22 cellular contexts compared by ENCODE assay signal in genomic region chr11:9784602-9785315, GRCh38.
DNase-seq lines count a peak whose midpoint lies in the region; ATAC-seq and TF ChIP-seq lines count a peak whose summit lies in the region.
"Had no signal": no experiment of that assay in that cellular context is flagged by ENCODE, and none has a peak within 500 bp of the region (broad histone marks: within the 10 kb centered on the region; RNA-seq: fewer than 3 reads in every experiment).

No MANE protein-coding gene starts in this region.

- no peak for TF ChIP-seq RAD21 in IMR-90 (IDR thresholded peaks at IDR 0.05; ENCODE audit: low read length)

- H3K18ac ChIP-seq in IMR-90 (ENCODE audit: low read depth, low read length) = peak overlapping the region; percentile 90

- DNase-seq in IMR-90 (no peak), adipocyte (ENCODE audit: low read depth) (peak; percentile 39), left cardiac atrium (no peak), sigmoid colon (no peak), NCI-H187 (lab: John Stamatoyannopoulos, UW) (no peak)
- DNase-seq: activated CD4-positive, alpha-beta T cell treated with anti-CD3 and anti-CD28 coated beads for 1 hour; activated CD8-positive, alpha-beta memory T cell treated with anti-CD3 and anti-CD28 coated beads for 24 hours; activated naive CD4-positive, alpha-beta T cell treated with anti-CD3 and anti-CD28 coated beads, Interleukin-2, amount 50 U/mL, for 16 hours; activated T-cell treated with anti-CD3 and anti-CD28 coated beads, Interleukin-2, amount 50 U/mL, for 4 hours; COR-L47; effector memory CD4-positive, alpha-beta T cell; GOT3; natural killer cell; NCI-H1930; ovary; stimulated activated naive CD4-positive, alpha-beta T cell; transverse colon had no signal

- H2AK5ac ChIP-seq in IMR-90 (ENCODE audit: low read depth, low read length) = peak overlapping the region; percentile 52

- TF ChIP-seq CTCF in IMR-90 (conservative IDR thresholded peaks at IDR 0.05; ENCODE audit: low read depth, low read length) (no peak), sigmoid colon (IDR thresholded peaks at IDR 0.05) (no peak)

- H2BK15ac ChIP-seq in IMR-90 (ENCODE audit: low read depth, low read length) = peak overlapping the region; percentile 79; the same call in 2 of the 3 replicates

- CTCF ChIA-PET in IMR-90 (lab: Yijun Ruan, JAX) = no interaction called here

- H3K4me3 ChIP-seq in IMR-90 (ENCODE audit: insufficient read depth, low read depth, low read length) (no peak overlapping the region), adipocyte (ENCODE audit: low read length) (no peak overlapping the region), sigmoid colon (no peak overlapping the region)
- H3K4me3 ChIP-seq: lung, ovary, transverse colon had no signal

- no peaks in the 10 kb centered on the region for H4K20me1 ChIP-seq in IMR-90 (ENCODE audit: insufficient read depth, low read length)

- H2BK5ac ChIP-seq in IMR-90 (ENCODE audit: low read depth, low read length, poor library complexity, severe bottlenecking) = peak overlapping the region; percentile 63

- H3K4me1 ChIP-seq in IMR-90 (ENCODE audit: control insufficient read depth, insufficient read depth, low read length) = peaks cover 19% of the 10 kb centered on the region
- peaks cover 39% of the 10 kb centered on the region for H3K4me1 ChIP-seq in adipocyte (ENCODE audit: control insufficient read depth, insufficient read depth, low read length)
- H3K4me1 ChIP-seq in sigmoid colon = peaks cover 0 to 17% (median 0%) of the 10 kb centered on the region in 4 donors

- TF ChIP-seq POLR2A in IMR-90 (IDR thresholded peaks at IDR 0.05; ENCODE audit: low read depth, low read length) (no peak), sigmoid colon (IDR thresholded peaks at IDR 0.05) (no peak)

- H2AFZ ChIP-seq in IMR-90 (replicated peaks; ENCODE audit: low read length, poor library complexity) = no peak overlapping the region

- H2BK20ac ChIP-seq in IMR-90 (ENCODE audit: low read depth, low read length) = peak overlapping the region; percentile 70

- H3K14ac ChIP-seq in IMR-90 (replicated peaks; ENCODE audit: low read depth, low read length) = peak overlapping the region; percentile 38

- no peak for TF ChIP-seq EP300 in sigmoid colon (IDR thresholded peaks at IDR 0.05)

- peak overlapping the region; percentile 75 for H3K4ac ChIP-seq in IMR-90 (ENCODE audit: low read depth, low read length)

- H3K79me1 ChIP-seq in IMR-90 (ENCODE audit: low read depth in 1 of 2, low read length in 2 of 2) = peaks cover 11 to 40% of the 10 kb centered on the region in 2 experiments

- no peak overlapping the region for H3K56ac ChIP-seq in IMR-90 (ENCODE audit: extremely low read depth, insufficient read depth, low read length)

- H3K27ac ChIP-seq in IMR-90 (ENCODE audit: insufficient read depth, low read length) = peak overlapping the region; percentile 79; the same call in 1 of the 2 replicates
- peak overlapping the region in 3 of 4 donors; percentile 11 to 30 (median 29) for H3K27ac ChIP-seq in sigmoid colon
- H3K27ac ChIP-seq: ovary, RWPE1, transverse colon had no signal

- no CpG with 5 or more reads among the region's 6 CpGs for WGBS in IMR-90 (ENCODE audit: extremely low coverage in 2 of 2, insufficient read length in 1 of 2), 2 experiments
- WGBS in sigmoid colon, 2 donors = 87 to 90% methylated on average over 6 of the region's 6 CpGs

- H2BK120ac ChIP-seq in IMR-90 (ENCODE audit: low read depth, low read length) = peak overlapping the region; percentile 82

- 0 out of 2 replicates have a peak overlapping the region, but pooled peaks have one; percentile 20 for H3K23ac ChIP-seq in IMR-90 (ENCODE audit: low read depth, low read length)

- H2AK9ac ChIP-seq in IMR-90 (replicated peaks; ENCODE audit: low read depth, low read length, poor library complexity) = peak overlapping the region; percentile 29

- ATAC-seq in IMR-90 (ENCODE audit: low read depth) (peak; percentile 33; the same call in 1 of the 2 replicates), left cardiac atrium (peak; percentile 75 to 90), HG03139 (IDR thresholded peaks at IDR 0.05; ENCODE audit: unreplicated experiment) (no peak), HG02938 (IDR thresholded peaks at IDR 0.05; ENCODE audit: unreplicated experiment) (no peak), HG02870 (IDR thresholded peaks at IDR 0.05; ENCODE audit: unreplicated experiment) (no peak)
- ATAC-seq: activated T-cell treated with anti-CD3 and anti-CD28 coated beads, Interleukin-2, amount 50 U/mL, for 4 hours; natural killer cell had no signal

- dilution Hi-C loops in IMR-90 (cut with HindIII; ENCODE audit: low sequenced_read_pairs, unreplicated experiment) = no loop called here

- no peak overlapping the region for H3K4me2 ChIP-seq in IMR-90 (ENCODE audit: low read depth, low read length)

- BruUV-seq in IMR-90 (replicated peaks; lab: Mats Ljungman, UMichigan) = no TSS peak

- peak overlapping the region; percentile 32 to 88; a peak in 3 of 4 replicates for H4K8ac ChIP-seq in IMR-90 (ENCODE audit: low read depth in 2 of 2, low read length in 2 of 2)

- peaks cover 45% of the 10 kb centered on the region for H3K36me3 ChIP-seq in IMR-90 (ENCODE audit: control insufficient read depth, insufficient read depth, low read length)
- peaks cover 82% of the 10 kb centered on the region for H3K36me3 ChIP-seq in adipocyte (ENCODE audit: control insufficient read depth, insufficient read depth, low read length, severe bottlenecking)
- peaks cover 0 to 63% (median 23%) of the 10 kb centered on the region in 4 donors for H3K36me3 ChIP-seq in sigmoid colon
- H3K36me3 ChIP-seq: ovary had no signal

- POLR2A ChIA-PET in IMR-90 (lab: Charles Lee; ENCODE audit: unreplicated experiment) = no interaction called here

- H3K9me3 ChIP-seq in IMR-90 (ENCODE audit: control insufficient read depth, insufficient read depth, low read length) = no peaks in the 10 kb centered on the region
- no peaks in the 10 kb centered on the region for H3K9me3 ChIP-seq in adipocyte (ENCODE audit: control insufficient read depth, low read length)
- H3K9me3 ChIP-seq in sigmoid colon = no peaks in the 10 kb centered on the region
- H3K9me3 ChIP-seq: ovary, transverse colon had no signal

- peak overlapping the region; percentile 39 for H3K9ac ChIP-seq in IMR-90 (ENCODE audit: low read depth, low read length)
- peak overlapping the region; percentile 65 for H3K9ac ChIP-seq in adipocyte (ENCODE audit: low read length)

- H4K5ac ChIP-seq in IMR-90 (ENCODE audit: low read depth, low read length) = peak overlapping the region; percentile 94

- H3K27me3 ChIP-seq in IMR-90 (ENCODE audit: control insufficient read depth, insufficient read depth, low read length) (no peaks in the 10 kb centered on the region), adipocyte (replicated peaks; ENCODE audit: control insufficient read depth, insufficient read depth, low read length) (no peaks in the 10 kb centered on the region), sigmoid colon (no peaks in the 10 kb centered on the region)
- H3K27me3 ChIP-seq: ovary, transverse colon had no signal

- H3K9me1 ChIP-seq in IMR-90 (ENCODE audit: insufficient read depth, low read length) = peaks cover 24% of the 10 kb centered on the region

- in situ Hi-C loops in IMR-90 (cut with MboI; ENCODE audit: low sequenced_read_pairs) = no loop called here

- peak overlapping the region; percentile 87 for H4K91ac ChIP-seq in IMR-90 (ENCODE audit: insufficient read depth, low read depth, low read length)

- intact Hi-C loops in IMR-90 (cut with micrococcal nuclease) = no loop called here
- intact Hi-C loops in left cardiac atrium (cut with DNase I) = no loop called here
- intact Hi-C loops in sigmoid colon (cut with DNase I) = no loop called here

TF ChIP-seq in IMR-90, 13 proteins besides CTCF, POLR2A, EP300 and RAD21:
- no peak for TF ChIP-seq BHLHE40 (IDR thresholded peaks at IDR 0.05; ENCODE audit: low read depth, low read length)
- no peak for TF ChIP-seq NFE2L2 (IDR thresholded peaks at IDR 0.05; ENCODE audit: low read depth, low read length)
- TF ChIP-seq CEBPB (IDR thresholded peaks at IDR 0.05; ENCODE audit: low read depth, low read length) = no peak
- no peak for TF ChIP-seq CHD1 (IDR thresholded peaks at IDR 0.05; ENCODE audit: low read depth, low read length)
- TF ChIP-seq RFX5 (IDR thresholded peaks at IDR 0.05; ENCODE audit: low read depth, low read length) = no peak
- TF ChIP-seq ELK1 (IDR thresholded peaks at IDR 0.05; ENCODE audit: borderline replicate concordance, low read depth, low read length) = no peak
- TF ChIP-seq RCOR1 (IDR thresholded peaks at IDR 0.05; ENCODE audit: insufficient replicate concordance, low read length) = no peak
- no peak for TF ChIP-seq FOS (IDR thresholded peaks at IDR 0.05; ENCODE audit: low read depth, low read length)
- no peak for TF ChIP-seq MAFK (IDR thresholded peaks at IDR 0.05; ENCODE audit: low read depth, low read length)
- TF ChIP-seq SMC3 (IDR thresholded peaks at IDR 0.05; ENCODE audit: low read depth, low read length) = no peak
- TF ChIP-seq USF2 (IDR thresholded peaks at IDR 0.05; ENCODE audit: low read depth, low read length) = no peak
- TF ChIP-seq MAZ (IDR thresholded peaks at IDR 0.05; ENCODE audit: borderline replicate concordance, low read depth, low read length) = no peak
- TF ChIP-seq MXI1 (IDR thresholded peaks at IDR 0.05; ENCODE audit: borderline replicate concordance, low read depth, low read length) = no peak

Comparison
In these comparisons a context has a peak if more than half of its experiments do, and no peak if none do; other contexts are left out.
1. ATAC-seq: peak in IMR-90 (single experiment) and left cardiac atrium (2 of 2); none in HG03139 (single experiment), HG02938 (single experiment) and HG02870 (single experiment).